ENCODE assay signal across 8 cellular contexts in the genomic region with DNA sequence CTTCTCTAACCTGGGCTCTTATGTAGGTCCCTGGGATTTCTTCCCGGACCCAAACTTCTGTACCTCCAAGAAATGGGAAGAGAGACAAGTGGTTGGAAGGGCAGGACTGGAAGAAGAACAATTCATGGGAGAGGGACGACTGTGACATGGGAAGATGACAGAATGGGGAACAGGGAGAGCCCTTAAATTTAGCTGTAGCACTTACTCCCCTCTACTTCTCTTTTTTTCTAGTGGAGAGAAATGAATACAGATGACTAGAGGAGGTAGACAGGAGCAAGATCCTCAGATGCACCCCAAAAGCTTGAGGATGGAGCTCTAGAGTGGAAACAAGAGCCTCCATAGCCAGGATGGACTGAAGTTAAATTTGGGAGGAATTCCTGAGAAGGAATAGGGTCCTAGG. TPM values are rescaled to one million over a fixed set of nuclear protein-coding genes. Genes with fewer than 3 reads are reported as not detected.
DNase-seq lines count a peak whose midpoint lies in the region; ATAC-seq, FAIRE-seq and TF ChIP-seq lines count a peak whose summit lies in the region.

No MANE protein-coding gene starts in this region.

- H3F3A ChIP-seq in Loucy (ENCODE audit: low read depth) (peaks cover 13% of the 10 kb centered on the region), neural progenitor cell (ENCODE audit: low read depth) (peaks cover 6% of the 10 kb centered on the region)

- POLR2A ChIA-PET in CD8-positive, alpha-beta memory T cell (lab: Charles Lee) = interaction anchor here (4.7 kb wide), 1 partner anchor 15 kb away, joined by 157 read pairs; the partner anchor contains the start of gene STIM1
- POLR2A ChIA-PET in GM12878 (lab: Charles Lee) = interaction anchor here (1.1 to 12.0 kb wide), 8 partner anchors 15 to 89 kb away, joined by 3 to 242 read pairs (median 6); partner anchors contain the start of genes NUP98 and STIM1

- H4K20me1 ChIP-seq in Loucy (ENCODE audit: insufficient read depth, low read length, poor library complexity, severe bottlenecking) (peaks cover 48% of the 10 kb centered on the region), GM12878 (ENCODE audit: control insufficient read depth, insufficient read depth) (no peaks in the 10 kb centered on the region), neural progenitor cell (ENCODE audit: low read depth) (peaks cover 61% of the 10 kb centered on the region)

- H2AFZ ChIP-seq in Loucy (ENCODE audit: low read length) = no peak overlapping the region
- H2AFZ ChIP-seq in GM12878 (ENCODE audit: control insufficient read depth, low read depth, low read length) = no peak overlapping the region
- no peak overlapping the region for H2AFZ ChIP-seq in neural progenitor cell (replicated peaks)

- WGBS in GM12878 (ENCODE audit: insufficient coverage, insufficient replicate concordance, low lambda C conversion rate, missing lambda C conversion rate) = 11% methylated on average over 2 of the region's 2 CpGs

- H3K36me3 ChIP-seq in CD8-positive, alpha-beta memory T cell (ENCODE audit: insufficient read depth, low read length) = peaks cover 4% of the 10 kb centered on the region
- H3K36me3 ChIP-seq in Loucy (ENCODE audit: insufficient read depth, low read length) = no peaks in the 10 kb centered on the region
- H3K36me3 ChIP-seq in GM12878 (ENCODE audit: control insufficient read depth in 2 of 2, insufficient read depth in 2 of 2, low read length in 1 of 2) = peaks cover 2 to 13% of the 10 kb centered on the region in 2 experiments; a peak in 2 of 4 replicates
- no peaks in the 10 kb centered on the region for H3K36me3 ChIP-seq in neural progenitor cell
- no peaks in the 10 kb centered on the region for H3K36me3 ChIP-seq in BE2C
- peaks cover 19% of the 10 kb centered on the region for H3K36me3 ChIP-seq in HAP-1 (replicated peaks)

- H3K79me2 ChIP-seq in Loucy (ENCODE audit: insufficient read depth, low read length) (peaks cover 71% of the 10 kb centered on the region), GM12878 (ENCODE audit: control insufficient read depth, insufficient read depth, low read length) (peaks cover 72% of the 10 kb centered on the region), neural progenitor cell (ENCODE audit: low read depth) (peaks cover 74% of the 10 kb centered on the region)

- H3K9me2 ChIP-seq in Loucy (replicated peaks; ENCODE audit: low read depth, low read length) = no peaks in the 10 kb centered on the region

- H3K27ac ChIP-seq in CD8-positive, alpha-beta memory T cell (ENCODE audit: low read depth, low read length) = peak overlapping the region; percentile 86
- H3K27ac ChIP-seq in GM12878 (ENCODE audit: control insufficient read depth, insufficient read depth) (peak overlapping the region; percentile 82), neural progenitor cell (no peak overlapping the region)

- H3K9me3 Mint-ChIP-seq in CD8-positive, alpha-beta memory T cell = no peaks in the 10 kb centered on the region
- no peaks in the 10 kb centered on the region for H3K9me3 Mint-ChIP-seq in neural progenitor cell

- peak overlapping the region; percentile 92 for H3K4me2 ChIP-seq in Loucy (ENCODE audit: low read depth, low read length, poor library complexity, severe bottlenecking)
- peak overlapping the region; percentile 43 for H3K4me2 ChIP-seq in GM12878 (ENCODE audit: control insufficient read depth, insufficient read depth)
- H3K4me2 ChIP-seq in neural progenitor cell = no peak overlapping the region

- CTCF ChIA-PET in CD8-positive, alpha-beta memory T cell (lab: Charles Lee) = interaction anchor here (0.5 to 14.4 kb wide), 6 partner anchors 13 to 234 kb away, joined by 3 to 297 read pairs (median 4); partner anchors contain the start of gene STIM1
- CTCF ChIA-PET in GM12878 (lab: Yijun Ruan, JAX) = interaction anchor here (1.5 to 39.6 kb wide), 5 partner anchors 10 to 231 kb away, joined by 3 to 1047 read pairs (median 14); partner anchors contain the start of genes PGAP2 and STIM1

- intact Hi-C loops in GM12878 (cut with micrococcal nuclease; ENCODE audit: unreplicated experiment) = no loop called here

- H3K9ac ChIP-seq in Loucy (ENCODE audit: low read depth, low read length, poor library complexity, severe bottlenecking) (peak overlapping the region; percentile 92), GM12878 (ENCODE audit: control insufficient read depth, insufficient read depth, low read length) (peak overlapping the region; percentile 89), neural progenitor cell (no peak overlapping the region)

- TF ChIP-seq RAD21 in GM12878 (IDR thresholded peaks at IDR 0.05; ENCODE audit: insufficient read depth, low read depth, low read length) = no peak

- no TSS peak for BruUV-seq in GM12878 (replicated peaks; lab: Mats Ljungman, UMichigan)

- peaks cover 0 to 4% of the 10 kb centered on the region in 2 donors for H3K27me3 Mint-ChIP-seq in CD8-positive, alpha-beta memory T cell
- no peaks in the 10 kb centered on the region for H3K27me3 Mint-ChIP-seq in neural progenitor cell (ENCODE audit: insufficient read depth, low read depth)

- peaks cover 65 to 79% (median 73%) of the 10 kb centered on the region in 3 donors for H3K4me1 Mint-ChIP-seq in CD8-positive, alpha-beta memory T cell
- peaks cover 32% of the 10 kb centered on the region for H3K4me1 Mint-ChIP-seq in neural progenitor cell

- RAD21 ChIA-PET in GM12878 (lab: Charles Lee; ENCODE audit: unreplicated experiment) = interaction anchor here (0.7 to 12.7 kb wide), 13 partner anchors 13 to 234 kb away, joined by 3 to 304 read pairs (median 7); partner anchors contain the start of genes NUP98, PGAP2 and STIM1

- H3K4me3 Mint-ChIP-seq in CD8-positive, alpha-beta memory T cell = peak overlapping the region; percentile 92 to 96 (median 95)
- peak overlapping the region; percentile 91 for H3K4me3 Mint-ChIP-seq in neural progenitor cell

- TF ChIP-seq CTCF in Loucy (conservative IDR thresholded peaks at IDR 0.05; ENCODE audit: low read length) = no peak
- TF ChIP-seq CTCF in GM12878 (IDR thresholded peaks at IDR 0.05 in 2 of 3, conservative IDR thresholded peaks at IDR 0.05 in 1 of 3; ENCODE audit: control insufficient read depth in 2 of 3, extremely low read depth in 1 of 3, insufficient read depth in 1 of 3, low read depth in 3 of 3, low read length in 3 of 3) = no peak
- no peak for TF ChIP-seq CTCF in neural progenitor cell (IDR thresholded peaks at IDR 0.05)
- no peak for TF ChIP-seq CTCF in BE2C (IDR thresholded peaks at IDR 0.05; ENCODE audit: low read depth, low read length)

- no peak for ATAC-seq in GM12878

- FAIRE-seq in GM12878 (lab: Jason Lieb, UNC) = no peak

- SMC1A ChIA-PET in GM12878 (lab: Charles Lee; ENCODE audit: uncharacterized antibody, unreplicated experiment) = interaction anchor here (1.1 to 12.4 kb wide), 14 partner anchors 12 to 259 kb away, joined by 3 to 188 read pairs (median 6); partner anchors contain the start of genes PGAP2 and STIM1

- H3K4me1 ChIP-seq in CD8-positive, alpha-beta memory T cell (ENCODE audit: insufficient read depth, low read length) = peaks cover 63% of the 10 kb centered on the region
- H3K4me1 ChIP-seq in Loucy (ENCODE audit: insufficient read depth, low read length, poor library complexity, severe bottlenecking) (peaks cover 68% of the 10 kb centered on the region), GM12878 (ENCODE audit: control insufficient read depth, insufficient read depth, low read length) (peaks cover 36% of the 10 kb centered on the region), neural progenitor cell (peaks cover 7% of the 10 kb centered on the region), BE2C (no peaks in the 10 kb centered on the region), HAP-1 (peaks cover 12% of the 10 kb centered on the region)

- H3K27ac Mint-ChIP-seq in CD8-positive, alpha-beta memory T cell = peak overlapping the region; percentile 90 to 98 (median 96)
- H3K27ac Mint-ChIP-seq in neural progenitor cell = no peak overlapping the region

- in situ Hi-C loops in GM12878 (cut with MboI) = loop anchor here (25.0 kb wide), 1 partner anchor 549 kb away; the partner anchor contains the start of gene TRIM21
- in situ Hi-C loops in HAP-1 (cut with MboI; ENCODE audit: low sequenced_read_pairs) = no loop called here

- H3K36me3 Mint-ChIP-seq in CD8-positive, alpha-beta memory T cell = peaks cover 0 to 50% (median 15%) of the 10 kb centered on the region in 3 donors
- peaks cover 17% of the 10 kb centered on the region for H3K36me3 Mint-ChIP-seq in neural progenitor cell

- H3K9me3 ChIP-seq in CD8-positive, alpha-beta memory T cell (ENCODE audit: low read length) = no peaks in the 10 kb centered on the region
- H3K9me3 ChIP-seq in Loucy (ENCODE audit: insufficient read depth, low read depth, low read length) = no peaks in the 10 kb centered on the region
- no peaks in the 10 kb centered on the region for H3K9me3 ChIP-seq in GM12878 (replicated peaks; ENCODE audit: control insufficient read depth, insufficient read depth, low read length)
- no peaks in the 10 kb centered on the region for H3K9me3 ChIP-seq in neural progenitor cell (ENCODE audit: low read depth)
- no peaks in the 10 kb centered on the region for H3K9me3 ChIP-seq in BE2C
- H3K9me3 ChIP-seq in HAP-1 = peaks cover 5% of the 10 kb centered on the region; the same call in 1 of the 2 replicates

- H3K4me3 ChIP-seq in CD8-positive, alpha-beta memory T cell (ENCODE audit: low read length) = peak overlapping the region; percentile 69
- H3K4me3 ChIP-seq in Loucy (ENCODE audit: low read length, poor library complexity, severe bottlenecking) (peak overlapping the region; percentile 88), GM12878 (peak overlapping the region; percentile 98), neural progenitor cell (no peak overlapping the region), BE2C (ENCODE audit: low read depth, low read length) (no peak overlapping the region), HAP-1 (no peak overlapping the region)

- DNase-seq in CD8-positive, alpha-beta memory T cell = no peak
- no peak for DNase-seq in GM12878 (ENCODE audit: low read depth, low spot score)
- DNase-seq in neural progenitor cell (ENCODE audit: low spot score) = no peak
- DNase-seq in BE2C = no peak
- DNase-seq in HAP-1 (ENCODE audit: low spot score in 2 of 2) = no peak
- DNase-seq in mesenteric fat pad (ENCODE audit: low spot score) = no peak
- DNase-seq in activated CD8-positive, alpha-beta memory T cell treated with anti-CD3 and anti-CD28 coated beads, Interleukin-2, amount 50 U/mL, for 48 hours = no peak

- no peaks in the 10 kb centered on the region for H3K27me3 ChIP-seq in CD8-positive, alpha-beta memory T cell (ENCODE audit: insufficient read depth, low read length, poor library complexity, severe bottlenecking)
- H3K27me3 ChIP-seq in Loucy (ENCODE audit: insufficient read depth, low read length, poor library complexity, severe bottlenecking) = no peaks in the 10 kb centered on the region
- H3K27me3 ChIP-seq in GM12878 (replicated peaks in 1 of 2; ENCODE audit: control insufficient read depth in 2 of 2, insufficient read depth in 2 of 2, low read length in 1 of 2) = no peaks in the 10 kb centered on the region
- no peaks in the 10 kb centered on the region for H3K27me3 ChIP-seq in neural progenitor cell
- no peaks in the 10 kb centered on the region for H3K27me3 ChIP-seq in BE2C
- H3K27me3 ChIP-seq in HAP-1 (ENCODE audit: low read depth) = no peaks in the 10 kb centered on the region

- TF ChIP-seq POLR2A in GM12878 (IDR thresholded peaks at IDR 0.05; ENCODE audit: low read depth, low read length) = no peak

- no peak for TF ChIP-seq EP300 in GM12878 (IDR thresholded peaks at IDR 0.05; ENCODE audit: borderline replicate concordance in 1 of 2, control insufficient read depth in 1 of 2, low read depth in 2 of 2, low read length in 2 of 2)

RNA-seq across cellular contexts. Expression of gene RHOG, which starts 2.3 kb away (rescaled TPM):
- 100 to 1,000 TPM; 170 to 175 TPM for total RNA-seq in CD8-positive, alpha-beta memory T cell
- polyA plus RNA-seq in CD8-positive, alpha-beta memory T cell = 229 TPM
- 35.7 and 37.8 TPM in 2 replicates for total RNA-seq in GM12878 (2013; cell fraction: nucleolus; rRNA removed)
- total RNA-seq in GM12878 (2014; rRNA removed) (56.2 and 64.7 TPM in 2 replicates), GM12878 (2014; rRNA removed; fragmentation: Illumina TruSeq; extraction: Trizol) (47.7 and 48.8 TPM in 2 replicates), GM12878 (2021) (128 and 137 TPM in 2 replicates), neural progenitor cell (ENCODE audit: low replicate concordance) (5.9 and 19.9 TPM in 2 replicates), mesenteric fat pad (83.3 TPM)
- 51.6 TPM for polyA plus RNA-seq in GM12878 (2011; ENCODE audit: low read depth)
- polyA plus RNA-seq in GM12878 (2011; rRNA removed) (45.0 and 121 TPM in 2 replicates), GM12878 (2014; fragmentation: Illumina TruSeq; extraction: Trizol) (51.4 and 98.2 TPM in 2 replicates), GM12878 (2014; fragmentation: Nextera tagmentation; extraction: Ambion mirVana) (10 to 100 TPM; 16.0 to 42.0 TPM), GM12878 (2014; rRNA removed) (172 and 192 TPM in 2 replicates), GM12878 (2016; fragmentation: Nextera tagmentation; extraction: Ambion mirVana) (100 to 1,000 TPM in 1 of 2 experiments, 10 to 100 TPM in 1; 91.4 to 109 TPM)
- polyA plus RNA-seq in GM12878 (2011; cell fraction: cytosol; rRNA removed) = 237 and 296 TPM in 2 replicates
- 108 and 111 TPM in 2 replicates for polyA plus RNA-seq in GM12878 (2011; cell fraction: nucleus; rRNA removed)
- polyA plus RNA-seq in GM12878 (2012) = 103 and 132 TPM in 2 replicates
- polyA minus RNA-seq in GM12878 (2011; rRNA and poly(A)+ RNA removed) = 171 and 213 TPM in 2 replicates
- polyA minus RNA-seq in GM12878 (2011; cell fraction: cytosol; rRNA and poly(A)+ RNA removed) = 95.8 and 106 TPM in 2 replicates
- polyA minus RNA-seq in GM12878 (2011; cell fraction: nucleus; rRNA and poly(A)+ RNA removed) = 45.0 and 71.6 TPM in 2 replicates
- 130 TPM for polyA plus RNA-seq in BE2C (2012; ENCODE audit: insufficient read depth, insufficient read length, low read depth)

RNA-seq across cellular contexts. Expression of gene STIM1, which starts 17.0 kb away (rescaled TPM):
- 10 to 100 TPM; 45.6 to 46.0 TPM for total RNA-seq in CD8-positive, alpha-beta memory T cell
- polyA plus RNA-seq in CD8-positive, alpha-beta memory T cell = 43.8 TPM
- 113 and 116 TPM in 2 replicates for total RNA-seq in GM12878 (2013; cell fraction: nucleolus; rRNA removed)
- 21.6 and 24.0 TPM in 2 replicates for total RNA-seq in GM12878 (2014; rRNA removed)
- total RNA-seq in GM12878 (2014; rRNA removed; fragmentation: Illumina TruSeq; extraction: Trizol) = 24.9 and 26.0 TPM in 2 replicates
- total RNA-seq in GM12878 (2021) = 55.9 and 57.7 TPM in 2 replicates
- 36.6 TPM for polyA plus RNA-seq in GM12878 (2011; ENCODE audit: low read depth)
- 36.3 and 39.3 TPM in 2 replicates for polyA plus RNA-seq in GM12878 (2011; rRNA removed)
- polyA plus RNA-seq in GM12878 (2011; cell fraction: cytosol; rRNA removed) = 40.8 and 42.5 TPM in 2 replicates
- polyA plus RNA-seq in GM12878 (2011; cell fraction: nucleus; rRNA removed) = 68.6 and 72.6 TPM in 2 replicates
- 45.2 and 48.9 TPM in 2 replicates for polyA plus RNA-seq in GM12878 (2012)
- polyA plus RNA-seq in GM12878 (2014; fragmentation: Illumina TruSeq; extraction: Trizol) = 29.1 and 37.0 TPM in 2 replicates
- polyA plus RNA-seq in GM12878 (2014; fragmentation: Nextera tagmentation; extraction: Ambion mirVana) = 1 to 10 TPM; 8.6 to 9.9 TPM
- 26.7 and 31.0 TPM in 2 replicates for polyA plus RNA-seq in GM12878 (2014; rRNA removed)
- 10 to 100 TPM; 31.8 to 36.8 TPM for polyA plus RNA-seq in GM12878 (2016; fragmentation: Nextera tagmentation; extraction: Ambion mirVana)
- 143 and 245 TPM in 2 replicates for polyA minus RNA-seq in GM12878 (2011; rRNA and poly(A)+ RNA removed)
- polyA minus RNA-seq in GM12878 (2011; cell fraction: cytosol; rRNA and poly(A)+ RNA removed) = 25.1 and 38.3 TPM in 2 replicates
- polyA minus RNA-seq in GM12878 (2011; cell fraction: nucleus; rRNA and poly(A)+ RNA removed) = 42.4 and 62.3 TPM in 2 replicates
- 17.3 and 18.9 TPM in 2 replicates for total RNA-seq in neural progenitor cell (ENCODE audit: low replicate concordance)
- 29.2 TPM for polyA plus RNA-seq in BE2C (2012; ENCODE audit: insufficient read depth, insufficient read length, low read depth)
- total RNA-seq in mesenteric fat pad = 125 TPM

RNA-seq across cellular contexts. Expression of gene PGAP2, which starts 30.1 kb away (rescaled TPM):
- total RNA-seq in CD8-positive, alpha-beta memory T cell = 10 to 100 TPM; 38.9 to 40.2 TPM
- polyA plus RNA-seq in CD8-positive, alpha-beta memory T cell = 16.1 TPM
- total RNA-seq in GM12878 (2013; cell fraction: nucleolus; rRNA removed) = 33.0 and 36.2 TPM in 2 replicates
- total RNA-seq in GM12878 (2014; rRNA removed) = 23.3 and 24.9 TPM in 2 replicates
- 12.3 and 13.1 TPM in 2 replicates for total RNA-seq in GM12878 (2014; rRNA removed; fragmentation: Illumina TruSeq; extraction: Trizol)
- total RNA-seq in GM12878 (2021) = 26.4 and 27.7 TPM in 2 replicates
- 21.2 TPM for polyA plus RNA-seq in GM12878 (2011; ENCODE audit: low read depth)
- 16.6 and 34.5 TPM in 2 replicates for polyA plus RNA-seq in GM12878 (2011; rRNA removed)
- 39.5 and 49.8 TPM in 2 replicates for polyA plus RNA-seq in GM12878 (2011; cell fraction: cytosol; rRNA removed)
- polyA plus RNA-seq in GM12878 (2011; cell fraction: nucleus; rRNA removed) = 66.3 and 87.2 TPM in 2 replicates
- polyA plus RNA-seq in GM12878 (2012) = 32.0 and 34.8 TPM in 2 replicates
- polyA plus RNA-seq in GM12878 (2014; fragmentation: Illumina TruSeq; extraction: Trizol) = 25.0 and 30.5 TPM in 2 replicates
- polyA plus RNA-seq in GM12878 (2014; fragmentation: Nextera tagmentation; extraction: Ambion mirVana) = 10 to 100 TPM; 25.4 to 37.4 TPM
- polyA plus RNA-seq in GM12878 (2014; rRNA removed) = 35.6 and 36.2 TPM in 2 replicates
- polyA plus RNA-seq in GM12878 (2016; fragmentation: Nextera tagmentation; extraction: Ambion mirVana) = 10 to 100 TPM; 33.4 to 37.2 TPM
- polyA minus RNA-seq in GM12878 (2011; rRNA and poly(A)+ RNA removed) = 43.8 and 54.2 TPM in 2 replicates
- polyA minus RNA-seq in GM12878 (2011; cell fraction: cytosol; rRNA and poly(A)+ RNA removed) = 13.0 and 13.3 TPM in 2 replicates
- polyA minus RNA-seq in GM12878 (2011; cell fraction: nucleus; rRNA and poly(A)+ RNA removed) = 11.4 and 12.9 TPM in 2 replicates
- 10.0 and 37.4 TPM in 2 replicates for total RNA-seq in neural progenitor cell (ENCODE audit: low replicate concordance)
- polyA plus RNA-seq in BE2C (2012; ENCODE audit: insufficient read depth, insufficient read length, low read depth) = 9.8 TPM
- 8.3 TPM for total RNA-seq in mesenteric fat pad

RNA-seq across cellular contexts. Expression of gene NUP98, which starts 41.1 kb away (rescaled TPM):
- 100 to 1,000 TPM; 101 to 105 TPM for total RNA-seq in CD8-positive, alpha-beta memory T cell
- 49.0 TPM for polyA plus RNA-seq in CD8-positive, alpha-beta memory T cell
- 266 and 283 TPM in 2 replicates for total RNA-seq in GM12878 (2013; cell fraction: nucleolus; rRNA removed)
- total RNA-seq in GM12878 (2014; rRNA removed) = 108 and 115 TPM in 2 replicates
- 87.2 and 87.4 TPM in 2 replicates for total RNA-seq in GM12878 (2014; rRNA removed; fragmentation: Illumina TruSeq; extraction: Trizol)
- total RNA-seq in GM12878 (2021) = 69.1 and 74.8 TPM in 2 replicates
- 31.5 TPM for polyA plus RNA-seq in GM12878 (2011; ENCODE audit: low read depth)
- polyA plus RNA-seq in GM12878 (2011; rRNA removed) = 60.6 and 88.1 TPM in 2 replicates
- 134 and 136 TPM in 2 replicates for polyA plus RNA-seq in GM12878 (2011; cell fraction: cytosol; rRNA removed)
- polyA plus RNA-seq in GM12878 (2011; cell fraction: nucleus; rRNA removed) = 134 and 159 TPM in 2 replicates
- polyA plus RNA-seq in GM12878 (2012) = 34.0 and 39.3 TPM in 2 replicates
- 72.0 and 96.6 TPM in 2 replicates for polyA plus RNA-seq in GM12878 (2014; fragmentation: Illumina TruSeq; extraction: Trizol)
- 10 to 100 TPM; 21.7 to 23.7 TPM for polyA plus RNA-seq in GM12878 (2014; fragmentation: Nextera tagmentation; extraction: Ambion mirVana)
- 75.7 and 82.9 TPM in 2 replicates for polyA plus RNA-seq in GM12878 (2014; rRNA removed)
- 10 to 100 TPM; 47.8 to 56.0 TPM for polyA plus RNA-seq in GM12878 (2016; fragmentation: Nextera tagmentation; extraction: Ambion mirVana)
- polyA minus RNA-seq in GM12878 (2011; rRNA and poly(A)+ RNA removed) = 237 and 286 TPM in 2 replicates
- 82.7 and 83.8 TPM in 2 replicates for polyA minus RNA-seq in GM12878 (2011; cell fraction: cytosol; rRNA and poly(A)+ RNA removed)
- polyA minus RNA-seq in GM12878 (2011; cell fraction: nucleus; rRNA and poly(A)+ RNA removed) = 64.2 and 108 TPM in 2 replicates
- total RNA-seq in neural progenitor cell (ENCODE audit: low replicate concordance) = 94.8 and 106 TPM in 2 replicates
- 36.4 TPM for polyA plus RNA-seq in BE2C (2012; ENCODE audit: insufficient read depth, insufficient read length, low read depth)
- total RNA-seq in mesenteric fat pad = 78.7 TPM

Comparison
In these comparisons a context has a peak if more than half of its experiments do, and no peak if none do; other contexts are left out.
1. H3K4me3 ChIP-seq: peak in CD8-positive, alpha-beta memory T cell (single experiment), Loucy (single experiment) and GM12878 (single experiment); none in neural progenitor cell (single experiment), BE2C (single experiment) and HAP-1 (single experiment).